In the genomic region with DNA sequence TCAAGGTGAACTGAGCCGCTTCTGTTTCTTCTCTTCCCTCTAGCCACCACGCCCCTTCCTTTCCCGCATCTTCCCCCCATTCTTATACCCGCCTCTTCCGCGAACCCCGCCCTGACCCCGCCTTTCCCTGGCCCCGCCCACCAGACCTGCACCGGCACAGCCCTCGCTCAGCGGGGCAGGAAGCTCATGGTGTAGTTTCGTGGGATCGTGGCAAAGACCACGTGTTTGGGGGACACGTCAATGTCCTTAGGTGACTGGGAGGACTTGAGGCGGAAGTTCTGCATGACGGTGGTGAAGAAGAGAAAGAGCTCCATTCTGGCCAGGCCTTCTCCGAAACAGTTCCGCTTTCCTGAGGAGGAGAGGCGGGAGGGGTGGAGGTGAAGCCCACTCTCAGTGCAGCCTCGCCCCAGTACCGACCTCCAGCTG, we compare ENCODE assay signal across 11 cellular contexts. TPM values are rescaled to one million over a fixed set of nuclear protein-coding genes. Genes with fewer than 3 reads are reported as not detected.
DNase-seq lines count a peak whose midpoint lies in the region; ATAC-seq and TF ChIP-seq lines count a peak whose summit lies in the region.
"Not testable (repeated sequence)": the region's sequence is repeated elsewhere in the genome, so short reads cannot be mapped to it uniquely, and the experiment has no call there.
"Had no signal": no experiment of that assay in that cellular context is flagged by ENCODE, and none has a peak within 500 bp of the region (broad histone marks: within the 10 kb centered on the region; RNA-seq: fewer than 3 reads in every experiment).

No MANE protein-coding gene starts in this region.

- not testable (repeated sequence) for TF ChIP-seq POLR2A in heart left ventricle (IDR thresholded peaks at IDR 0.05)

- peak overlapping the region; percentile 39 for H3K4me3 Mint-ChIP-seq in activated CD4-positive, alpha-beta memory T cell treated with anti-CD3 and anti-CD28 coated beads, Interleukin-2, amount 10 ng/mL, durations not matched to agents 7 days and 5 days

- H3K9me3 Mint-ChIP-seq in activated CD4-positive, alpha-beta memory T cell treated with anti-CD3 and anti-CD28 coated beads, Interleukin-2, amount 10 ng/mL, durations not matched to agents 7 days and 5 days; activated naive CD4-positive, alpha-beta T cell treated with anti-CD3 and anti-CD28 coated beads, Interleukin-2, amount 50 U/mL, for 72 hours: not testable (repeated sequence)

- POLR2A ChIA-PET in HEK293 (lab: Yijun Ruan, JAX): interaction anchor here (1.4 kb wide), 1 partner anchor 9 kb away, joined by 3 read pairs; no protein-coding TSS in a partner anchor
- POLR2A ChIA-PET in activated CD4-positive, alpha-beta memory T cell treated with anti-CD3 and anti-CD28 coated beads, Interleukin-2, amount 10 ng/mL, durations not matched to agents 7 days and 5 days (lab: Charles Lee): interaction anchor here (1.4 kb wide), 1 partner anchor 388 kb away, joined by 3 read pairs; no protein-coding TSS in a partner anchor

- H3K27ac Mint-ChIP-seq in activated CD4-positive, alpha-beta memory T cell treated with anti-CD3 and anti-CD28 coated beads, Interleukin-2, amount 10 ng/mL, durations not matched to agents 7 days and 5 days: peak overlapping the region; percentile 46
- H3K27ac Mint-ChIP-seq in activated naive CD4-positive, alpha-beta T cell treated with anti-CD3 and anti-CD28 coated beads, Interleukin-2, amount 50 U/mL, for 72 hours: peak overlapping the region in 1 of 2 donors; percentile 70

- H3K4me1 ChIP-seq in BLaER1 treated with 17β-estradiol and CSF1 and Interleukin-3, amounts not matched to agents 10 nM and 100 nM; HEK293 (ENCODE audit: control insufficient read depth, insufficient read depth, low read length); heart left ventricle: not testable (repeated sequence)
- peaks cover 19 to 21% of the 10 kb centered on the region in 2 experiments for H3K4me1 ChIP-seq in neutrophil (ENCODE audit: control insufficient read depth in 1 of 2, insufficient read depth in 1 of 2, low read depth in 1 of 2, low read length in 1 of 2)

- H3K4me3 ChIP-seq in BLaER1 treated with 17β-estradiol and CSF1 and Interleukin-3, amounts not matched to agents 10 nM and 100 nM: peak overlapping the region in 8 of 10 experiments; percentile 20 to 53 (median 41); a peak in 10 of 20 replicates
- H3K4me3 ChIP-seq in HEK293 (ENCODE audit: low read depth, low read length): not testable (repeated sequence)
- peak overlapping the region in 1 of 12 donors; percentile 5 for H3K4me3 ChIP-seq in heart left ventricle
- peak overlapping the region; percentile 36 to 55 for H3K4me3 ChIP-seq in neutrophil (ENCODE audit: low read depth in 1 of 2, low read length in 1 of 2)

- DNase-seq in SIG-M5 (lab: John Stamatoyannopoulos, UW) (peak; percentile 40), heart left ventricle (peak; percentile 37 to 88 (median 58))
- peak; percentile 97 for DNase-seq in activated CD4-positive, alpha-beta memory T cell treated with anti-CD3 and anti-CD28 coated beads, Interleukin-2, amount 10 ng/mL, durations not matched to agents 7 days and 5 days
- peak; percentile 79 to 95 for DNase-seq in activated naive CD4-positive, alpha-beta T cell treated with anti-CD3 and anti-CD28 coated beads, Interleukin-2, amount 50 U/mL, for 72 hours (ENCODE audit: low spot score in 2 of 2)
- peak; percentile 73 to 81 for DNase-seq in stimulated activated CD8-positive, alpha-beta memory T cell treated with anti-CD3 and anti-CD28 coated beads, Interleukin-15, amount 100 ng/mL, for 48 hours (ENCODE audit: low read depth in 2 of 2)

- peaks cover 55% of the 10 kb centered on the region for H3K27me3 Mint-ChIP-seq in activated CD4-positive, alpha-beta memory T cell treated with anti-CD3 and anti-CD28 coated beads, Interleukin-2, amount 10 ng/mL, durations not matched to agents 7 days and 5 days

- not testable (repeated sequence) for H3K27ac ChIP-seq in BLaER1 treated with 17β-estradiol and CSF1 and Interleukin-3, amounts not matched to agents 10 nM and 100 nM; HEK293 (ENCODE audit: extremely low read depth, low read depth, low read length); heart left ventricle
- peak overlapping the region; percentile 80 for H3K27ac ChIP-seq in neutrophil

- intact Hi-C loops in heart left ventricle (cut with DNase I): not testable (repeated sequence)

- 2 to 15% (median 5%) methylated on average over 17 to 20 of the region's 23 CpGs for WGBS in heart left ventricle, 4 donors

- H4K20me1 ChIP-seq in BLaER1 treated with 17β-estradiol and CSF1 and Interleukin-3, amounts not matched to agents 10 nM and 100 nM: not testable (repeated sequence)

- ATAC-seq in activated naive CD4-positive, alpha-beta T cell treated with anti-CD3 and anti-CD28 coated beads, Interleukin-2, amount 50 U/mL, for 72 hours: peak; percentile 92 to 99
- peak in 3 of 4 donors; percentile 47 to 50 (median 48) for ATAC-seq in heart left ventricle

- not testable (repeated sequence) for TF ChIP-seq CTCF in HEK293 (tag by site-specific recombination; IDR thresholded peaks at IDR 0.05); heart left ventricle (IDR thresholded peaks at IDR 0.05); neutrophil (IDR thresholded peaks at IDR 0.05)

- H3K36me3 Mint-ChIP-seq in activated CD4-positive, alpha-beta memory T cell treated with anti-CD3 and anti-CD28 coated beads, Interleukin-2, amount 10 ng/mL, durations not matched to agents 7 days and 5 days (ENCODE audit: low read depth): not testable (repeated sequence)
- H3K36me3 Mint-ChIP-seq in activated naive CD4-positive, alpha-beta T cell treated with anti-CD3 and anti-CD28 coated beads, Interleukin-2, amount 50 U/mL, for 72 hours: peaks cover 0 to 18% of the 10 kb centered on the region in 2 donors

- CTCF ChIA-PET in HEK293 (lab: Yijun Ruan, JAX); activated CD4-positive, alpha-beta memory T cell treated with anti-CD3 and anti-CD28 coated beads, Interleukin-2, amount 10 ng/mL, durations not matched to agents 7 days and 5 days (lab: Charles Lee): not testable (repeated sequence)

- H3K9ac ChIP-seq in BLaER1 treated with 17β-estradiol and CSF1 and Interleukin-3, amounts not matched to agents 10 nM and 100 nM: not testable (repeated sequence)

- peaks cover 18% of the 10 kb centered on the region for H3K4me1 Mint-ChIP-seq in activated CD4-positive, alpha-beta memory T cell treated with anti-CD3 and anti-CD28 coated beads, Interleukin-2, amount 10 ng/mL, durations not matched to agents 7 days and 5 days

- peak overlapping the region in 10 of 11 experiments; percentile 36 to 63 (median 45); a peak in 18 of 22 replicates for H3K4me2 ChIP-seq in BLaER1 treated with 17β-estradiol and CSF1 and Interleukin-3, amounts not matched to agents 10 nM and 100 nM

- not testable (repeated sequence) for H3K27me3 ChIP-seq in BLaER1 treated with 17β-estradiol and CSF1 and Interleukin-3, amounts not matched to agents 10 nM and 100 nM
- peaks cover 0 to 19% (median 0%) of the 10 kb centered on the region in 9 donors for H3K27me3 ChIP-seq in heart left ventricle
- H3K27me3 ChIP-seq in neutrophil: peaks cover 14% of the 10 kb centered on the region

- not testable (repeated sequence) for H3K36me3 ChIP-seq in BLaER1 treated with 17β-estradiol and CSF1 and Interleukin-3, amounts not matched to agents 10 nM and 100 nM; HEK293 (ENCODE audit: control insufficient read depth in 2 of 2, insufficient read depth in 1 of 2, low read length in 2 of 2); heart left ventricle; neutrophil

- not testable (repeated sequence) for H3K9me3 ChIP-seq in BLaER1 treated with 17β-estradiol and CSF1 and Interleukin-3, amounts not matched to agents 10 nM and 100 nM (replicated peaks in 1 of 11); HEK293 (ENCODE audit: control insufficient read depth, insufficient read depth, low read depth, low read length); heart left ventricle; neutrophil

TF ChIP-seq in HEK293, 187 proteins besides CTCF, POLR2A, EP300 and RAD21 (continues in another document):
- TF ChIP-seq KLF8 (tag by site-specific recombination; IDR thresholded peaks at IDR 0.05): 0 out of 2 replicates have a peak, but pooled peaks have one; percentile 47
- TF ChIP-seq SP2 (tag by site-specific recombination; IDR thresholded peaks at IDR 0.05): peak; percentile 88
- TF ChIP-seq KLF7 (tag by site-specific recombination; IDR thresholded peaks at IDR 0.05; ENCODE audit: borderline replicate concordance): peak; percentile 69; the same call in 1 of the 2 replicates
- TF ChIP-seq ZNF366 (tag by site-specific recombination; conservative IDR thresholded peaks at IDR 0.05): peak; percentile 73
- TF ChIP-seq, protein P1, sequence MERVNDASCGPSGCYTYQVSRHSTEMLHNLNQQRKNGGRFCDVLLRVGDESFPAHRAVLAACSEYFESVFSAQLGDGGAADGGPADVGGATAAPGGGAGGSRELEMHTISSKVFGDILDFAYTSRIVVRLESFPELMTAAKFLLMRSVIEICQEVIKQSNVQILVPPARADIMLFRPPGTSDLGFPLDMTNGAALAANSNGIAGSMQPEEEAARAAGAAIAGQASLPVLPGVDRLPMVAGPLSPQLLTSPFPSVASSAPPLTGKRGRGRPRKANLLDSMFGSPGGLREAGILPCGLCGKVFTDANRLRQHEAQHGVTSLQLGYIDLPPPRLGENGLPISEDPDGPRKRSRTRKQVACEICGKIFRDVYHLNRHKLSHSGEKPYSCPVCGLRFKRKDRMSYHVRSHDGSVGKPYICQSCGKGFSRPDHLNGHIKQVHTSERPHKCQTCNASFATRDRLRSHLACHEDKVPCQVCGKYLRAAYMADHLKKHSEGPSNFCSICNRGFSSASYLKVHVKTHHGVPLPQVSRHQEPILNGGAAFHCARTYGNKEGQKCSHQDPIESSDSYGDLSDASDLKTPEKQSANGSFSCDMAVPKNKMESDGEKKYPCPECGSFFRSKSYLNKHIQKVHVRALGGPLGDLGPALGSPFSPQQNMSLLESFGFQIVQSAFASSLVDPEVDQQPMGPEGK (tag by site-specific recombination; IDR thresholded peaks at IDR 0.05): peak; percentile 68; the same call in 1 of the 2 replicates
- TF ChIP-seq ZFHX2 (tag by site-specific recombination; conservative IDR thresholded peaks at IDR 0.05): 0 out of 2 replicates have a peak, but pooled peaks have one; percentile 13

RNA-seq across cellular contexts. Expression of a gene that starts 6.5 kb away (rescaled TPM):
- not detected for total RNA-seq in activated CD4-positive, alpha-beta memory T cell treated with anti-CD3 and anti-CD28 coated beads, Interleukin-2, amount 10 ng/mL, durations not matched to agents 7 days and 5 days
- total RNA-seq in activated naive CD4-positive, alpha-beta T cell treated with anti-CD3 and anti-CD28 coated beads, Interleukin-2, amount 50 U/mL, for 72 hours: not detected
- total RNA-seq in heart left ventricle: not detected
- polyA plus RNA-seq in heart left ventricle: not detected
- total RNA-seq: epithelial cell of proximal tubule, skeletal muscle tissue had no signal
- polyA plus RNA-seq: adipose tissue had no signal

RNA-seq across cellular contexts. Expression of a gene that starts 25.3 kb away (rescaled TPM):
- not detected for total RNA-seq in activated CD4-positive, alpha-beta memory T cell treated with anti-CD3 and anti-CD28 coated beads, Interleukin-2, amount 10 ng/mL, durations not matched to agents 7 days and 5 days
- under 1 TPM in 1 of 2 donors, not detected in 1; 0.23 TPM for total RNA-seq in activated naive CD4-positive, alpha-beta T cell treated with anti-CD3 and anti-CD28 coated beads, Interleukin-2, amount 50 U/mL, for 72 hours
- under 1 TPM in 1 of 9 donors, not detected in 8; 0.16 TPM for total RNA-seq in heart left ventricle
- not detected for polyA plus RNA-seq in heart left ventricle
- total RNA-seq: epithelial cell of proximal tubule, skeletal muscle tissue had no signal

Comparison
In these comparisons a context has a peak if more than half of its experiments do, and no peak if none do; other contexts are left out.
1. DNase-seq: peak in every context shown above with its lines; median percentile 97 in activated CD4-positive, alpha-beta memory T cell treated with anti-CD3 and anti-CD28 coated beads, Interleukin-2, amount 10 ng/mL, durations not matched to agents 7 days and 5 days; 87 in activated naive CD4-positive, alpha-beta T cell treated with anti-CD3 and anti-CD28 coated beads, Interleukin-2, amount 50 U/mL, for 72 hours; 77 in stimulated activated CD8-positive, alpha-beta memory T cell treated with anti-CD3 and anti-CD28 coated beads, Interleukin-15, amount 100 ng/mL, for 48 hours; 58 in heart left ventricle; 40 in SIG-M5.